In the genomic region with DNA sequence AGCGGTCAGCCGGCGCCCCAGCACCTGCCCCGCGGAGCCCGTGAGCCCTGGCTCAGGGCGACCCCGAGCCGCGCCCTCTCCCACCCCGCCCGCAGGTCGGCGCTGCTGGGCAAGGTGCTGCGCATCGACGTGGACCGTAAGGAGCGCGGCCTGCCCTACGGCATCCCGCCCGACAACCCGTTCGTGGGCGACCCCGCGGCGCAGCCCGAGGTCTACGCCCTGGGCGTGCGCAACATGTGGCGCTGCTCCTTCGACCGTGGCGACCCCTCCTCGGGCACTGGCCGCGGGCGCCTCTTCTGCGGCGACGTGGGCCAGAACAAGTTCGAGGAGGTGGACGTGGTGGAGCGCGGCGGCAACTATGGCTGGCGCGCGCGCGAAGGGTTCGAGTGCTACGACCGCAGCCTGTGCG, we compare ENCODE assay signal across 16 cellular contexts. TPM values are rescaled to one million over a fixed set of nuclear protein-coding genes. Genes with fewer than 3 reads are reported as not detected.
DNase-seq lines count a peak whose midpoint lies in the region; ATAC-seq and TF ChIP-seq lines count a peak whose summit lies in the region.
"Had no signal": no experiment of that assay in that cellular context is flagged by ENCODE, and none has a peak within 500 bp of the region (broad histone marks: within the 10 kb centered on the region; RNA-seq: fewer than 3 reads in every experiment).

No MANE protein-coding gene starts in this region.

- no peak overlapping the region for H3K4me3 ChIP-seq in BLaER1 treated with 17β-estradiol and CSF1 and Interleukin-3, amounts not matched to agents 10 nM and 100 nM
- H3K4me3 ChIP-seq in H7 (ENCODE audit: insufficient read depth, low read depth, low read length) (peak overlapping the region; percentile 28; the same call in 1 of the 2 replicates), coronary artery (peak overlapping the region; percentile 14)
- H3K4me3 ChIP-seq: psoas muscle, tibial artery had no signal

- H3K4me1 ChIP-seq in BLaER1 treated with 17β-estradiol and CSF1 and Interleukin-3, amounts not matched to agents 10 nM and 100 nM = peaks cover 26 to 87% (median 73%) of the 10 kb centered on the region in 10 experiments
- H3K4me1 ChIP-seq: psoas muscle had no signal

- peaks cover 0 to 24% (median 10%) of the 10 kb centered on the region in 11 experiments; a peak in 12 of 22 replicates for H3K27me3 ChIP-seq in BLaER1 treated with 17β-estradiol and CSF1 and Interleukin-3, amounts not matched to agents 10 nM and 100 nM
- H3K27me3 ChIP-seq in H7 (ENCODE audit: control insufficient read depth, insufficient read depth, low read length) = peaks cover 2% of the 10 kb centered on the region; the same call in 1 of the 2 replicates

- H3K27ac ChIP-seq in BLaER1 treated with 17β-estradiol and CSF1 and Interleukin-3, amounts not matched to agents 10 nM and 100 nM = 0 out of 22 replicates have a peak overlapping the region, but pooled peaks of 2 of the 11 experiments have one; percentile 2 to 69
- no peak overlapping the region for H3K27ac ChIP-seq in coronary artery
- H3K27ac ChIP-seq: psoas muscle, tibial artery had no signal

- ATAC-seq in left lobe of liver (peak; percentile 19), GM21526 (IDR thresholded peaks at IDR 0.05; ENCODE audit: low FRiP score, unreplicated experiment) (no peak), HG02763 (IDR thresholded peaks at IDR 0.05; ENCODE audit: unreplicated experiment) (no peak), HG02798 (IDR thresholded peaks at IDR 0.05; ENCODE audit: poor library complexity, unreplicated experiment) (no peak)

- no peaks in the 10 kb centered on the region for H4K20me1 ChIP-seq in BLaER1 treated with 17β-estradiol and CSF1 and Interleukin-3, amounts not matched to agents 10 nM and 100 nM

- no peak for TF ChIP-seq CTCF in coronary artery (IDR thresholded peaks at IDR 0.05)

- peak overlapping the region in 6 of 11 experiments; percentile 10 to 90 (median 82); a peak in 7 of 22 replicates for H3K4me2 ChIP-seq in BLaER1 treated with 17β-estradiol and CSF1 and Interleukin-3, amounts not matched to agents 10 nM and 100 nM

- H3K36me3 ChIP-seq in BLaER1 treated with 17β-estradiol and CSF1 and Interleukin-3, amounts not matched to agents 10 nM and 100 nM = no peaks in the 10 kb centered on the region
- no peaks in the 10 kb centered on the region for H3K36me3 ChIP-seq in H7 (replicated peaks; ENCODE audit: control insufficient read depth, insufficient read depth, low read length)

- H3K9me3 ChIP-seq in BLaER1 treated with 17β-estradiol and CSF1 and Interleukin-3, amounts not matched to agents 10 nM and 100 nM (replicated peaks in 1 of 11) = no peaks in the 10 kb centered on the region
- H3K9me3 ChIP-seq: psoas muscle, tibial artery had no signal

- H3K9ac ChIP-seq in BLaER1 treated with 17β-estradiol and CSF1 and Interleukin-3, amounts not matched to agents 10 nM and 100 nM = no peak overlapping the region

- peak; percentile 64 for DNase-seq in H7
- DNase-seq in coronary artery (ENCODE audit: low spot score) = no peak
- DNase-seq in left lobe of liver (ENCODE audit: low spot score) = no peak
- DNase-seq: activated CD4-positive, alpha-beta T cell treated with anti-CD3 and anti-CD28 coated beads for 48 hours; effector CD4-positive, alpha-beta T cell; EL; NCI-H187; psoas muscle; tibial artery had no signal

RNA-seq across cellular contexts. Expression of a gene that starts 14.4 kb away (rescaled TPM):
- total RNA-seq in H7 (2014; rRNA removed; shearing (Covaris generic)) = 2.2 and 3.4 TPM in 2 replicates
- 0.96 TPM for total RNA-seq in left lobe of liver
- total RNA-seq: activated T-helper 2 cell treated with anti-CD3 and anti-CD28 coated beads, Interferon-gamma antibody, Interleukin-2, Interleukin-4, amounts not matched to agents 10 μg/mL and 5 μg/mL and 100 μg/mL, durations not matched to agents 14 hours and 24 hours and 36 hours; B cell; T-helper 2 cell treated with Interferon-gamma antibody and Interleukin-4, amounts not matched to agents 100 ng/mL and 5 ng/mL, for 36 hours had no signal

RNA-seq across cellular contexts. Expression of a gene that starts 24.8 kb away (rescaled TPM):
- total RNA-seq in H7 (2014; rRNA removed; shearing (Covaris generic)) = 0.04 and 0.42 TPM in 2 replicates
- total RNA-seq in left lobe of liver = 1.5 TPM
- total RNA-seq: activated T-helper 2 cell treated with anti-CD3 and anti-CD28 coated beads, Interferon-gamma antibody, Interleukin-2, Interleukin-4, amounts not matched to agents 10 μg/mL and 5 μg/mL and 100 μg/mL, durations not matched to agents 14 hours and 24 hours and 36 hours had no signal

RNA-seq across cellular contexts. Expression of a gene that starts 55.3 kb away (rescaled TPM):
- 44.9 and 50.2 TPM in 2 replicates for total RNA-seq in H7 (2014; rRNA removed; shearing (Covaris generic))
- 25.0 TPM for total RNA-seq in left lobe of liver

Comparison
In these comparisons a context has a peak if more than half of its experiments do, and no peak if none do; other contexts are left out.
1. H3K4me3 ChIP-seq: peak in H7 (single experiment) and coronary artery (single experiment); none in BLaER1 treated with 17β-estradiol and CSF1 and Interleukin-3, amounts not matched to agents 10 nM and 100 nM (0 of 10).